20 cellular contexts compared by ENCODE assay signal in the genomic region with DNA sequence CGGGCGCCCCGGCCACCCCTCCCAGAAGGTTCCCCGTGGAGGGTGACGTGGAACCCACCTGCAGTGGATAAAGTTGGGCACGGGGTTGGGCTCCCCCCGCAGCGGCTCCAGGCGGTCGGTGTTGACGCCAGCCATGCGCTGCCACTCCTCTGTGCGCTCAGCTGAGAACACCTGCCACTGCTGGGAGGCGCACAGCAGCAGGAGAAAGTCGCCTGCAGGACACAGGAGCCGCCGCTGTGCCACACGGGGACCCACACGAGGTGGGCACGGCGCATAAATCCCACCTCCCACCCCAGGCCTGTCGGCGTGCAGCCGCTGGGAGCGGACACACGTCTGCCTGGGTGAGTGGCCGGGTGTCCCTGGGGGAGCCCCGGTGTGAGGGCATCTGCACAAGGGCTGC.
"Had no signal": no experiment of that assay in that cellular context is flagged by ENCODE, and none has a peak within 500 bp of the region (broad histone marks: within the 10 kb centered on the region; RNA-seq: fewer than 3 reads in every experiment).

No MANE protein-coding gene starts in this region.

- DNase-seq: activated CD4-positive, alpha-beta T cell treated with anti-CD3 and anti-CD28 coated beads for 48 hours; activated CD4-positive, alpha-beta T cell treated with anti-CD3 and anti-CD28 coated beads, Interleukin-2, amount 50 U/mL, for 48 hours; activated CD8-positive, alpha-beta memory T cell treated with anti-CD3 and anti-CD28 coated beads for 24 hours; activated effector memory CD4-positive, alpha-beta T cell treated with Interleukin-2 at 50 U/mL for 16 hours; activated naive CD4-positive, alpha-beta T cell treated with anti-CD3 and anti-CD28 coated beads for 36 hours; activated naive CD8-positive, alpha-beta T cell treated with anti-CD3 and anti-CD28 coated beads for 36 hours; adrenal gland; aorta; body of pancreas; cerebellar nuclear complex; colonic mucosa; effector CD8-positive, alpha-beta T cell; left ventricle myocardium inferior; mesendoderm; natural killer cell; right cardiac atrium; spleen; stimulated activated naive CD4-positive, alpha-beta T cell treated with Interleukin-2 at 50 U/mL for 16 hours; T-helper 9 cell; transverse colon had no signal
